In genomic region chr10:62778125-62778524, GRCh38 we compare ENCODE assay signal across 21 cellular contexts. TPM values are rescaled to one million over a fixed set of nuclear protein-coding genes. Genes with fewer than 3 reads are reported as not detected.
DNase-seq lines count a peak whose midpoint lies in the region; ATAC-seq and TF ChIP-seq lines count a peak whose summit lies in the region.
"Had no signal": no experiment of that assay in that cellular context is flagged by ENCODE, and none has a peak within 500 bp of the region (broad histone marks: within the 10 kb centered on the region; RNA-seq: fewer than 3 reads in every experiment).

No MANE protein-coding gene starts in this region.

- no peak for TF ChIP-seq POLR2A in sigmoid colon (IDR thresholded peaks at IDR 0.05)

- H3K4me1 ChIP-seq in sigmoid colon = no peaks in the 10 kb centered on the region

- no peaks in the 10 kb centered on the region for H3K9me3 ChIP-seq in sigmoid colon

- H3K4me3 Mint-ChIP-seq in central memory CD8-positive, alpha-beta T cell = no peak overlapping the region
- H3K4me3 Mint-ChIP-seq: CD14-positive monocyte had no signal

- H3K4me1 Mint-ChIP-seq in central memory CD8-positive, alpha-beta T cell = peaks cover 21% of the 10 kb centered on the region

- peaks cover 2% of the 10 kb centered on the region for H3K27me3 Mint-ChIP-seq in central memory CD8-positive, alpha-beta T cell

- H3K36me3 Mint-ChIP-seq in central memory CD8-positive, alpha-beta T cell (ENCODE audit: insufficient read depth) = no peaks in the 10 kb centered on the region
- H3K36me3 Mint-ChIP-seq: CD14-positive monocyte had no signal

- no peak for TF ChIP-seq CTCF in sigmoid colon (IDR thresholded peaks at IDR 0.05)

- peak overlapping the region; percentile 32 for H3K27ac Mint-ChIP-seq in central memory CD8-positive, alpha-beta T cell (ENCODE audit: low read depth)
- H3K27ac Mint-ChIP-seq: CD14-positive monocyte had no signal

- H3K27ac ChIP-seq in sigmoid colon = no peak overlapping the region
- H3K27ac ChIP-seq: SK-N-MC had no signal

- intact Hi-C loops in sigmoid colon (cut with DNase I) = no loop called here

- POLR2A ChIA-PET in HEK293T (lab: Yijun Ruan, JAX) = no interaction called here

- H3K27me3 ChIP-seq in sigmoid colon = no peaks in the 10 kb centered on the region

- 88 to 95% methylated on average over 2 of the region's 2 CpGs for WGBS in sigmoid colon, 2 donors

- ATAC-seq in GM18907 (IDR thresholded peaks at IDR 0.05; ENCODE audit: unreplicated experiment) (peak; percentile 69), HG02938 (IDR thresholded peaks at IDR 0.05; ENCODE audit: unreplicated experiment) (peak; percentile 39), GM19035 (IDR thresholded peaks at IDR 0.05; ENCODE audit: unreplicated experiment) (no peak)
- ATAC-seq in central memory CD8-positive, alpha-beta T cell (replicated peaks; ENCODE audit: extremely low read depth, poor library complexity, severe bottlenecking) = no peak
- ATAC-seq: left lobe of liver, PC-3 had no signal

- CTCF ChIA-PET in HEK293T (lab: Yijun Ruan, JAX) = no interaction called here

- peak; percentile 23 for DNase-seq in activated CD4-positive, alpha-beta T cell treated with anti-CD3 and anti-CD28 coated beads for 48 hours
- no peak for DNase-seq in activated CD4-positive, alpha-beta T cell treated with anti-CD3 and anti-CD28 coated beads for 1 hour
- DNase-seq in central memory CD8-positive, alpha-beta T cell (ENCODE audit: low spot score in 2 of 2) = no peak
- DNase-seq in sigmoid colon (no peak), HEK293T (ENCODE audit: extremely low spot score) (no peak)
- DNase-seq: 8988T; activated CD4-positive, alpha-beta T cell treated with anti-CD3 and anti-CD28 coated beads, Interleukin-2, amount 50 U/mL, for 48 hours; DMS79; effector CD8-positive, alpha-beta T cell; GOT3; NCI-H1930; NCI-H524; PC-3; posterior cingulate gyrus had no signal

- no peaks in the 10 kb centered on the region for H3K36me3 ChIP-seq in sigmoid colon

- H3K4me3 ChIP-seq in sigmoid colon = no peak overlapping the region
- H3K4me3 ChIP-seq: SK-N-MC had no signal

- no peak for TF ChIP-seq EP300 in sigmoid colon (IDR thresholded peaks at IDR 0.05)

- H3K9me3 Mint-ChIP-seq in central memory CD8-positive, alpha-beta T cell = no peaks in the 10 kb centered on the region

TF ChIP-seq in HEK293T, 16 proteins besides CTCF, POLR2A, EP300 and RAD21:
- TF ChIP-seq ARNT (IDR thresholded peaks at IDR 0.05) (no peak), PKNOX1 (IDR thresholded peaks at IDR 0.05) (no peak), HDGF (IDR thresholded peaks at IDR 0.05; ENCODE audit: borderline replicate concordance) (no peak)

RNA-seq across cellular contexts. Expression of gene ADO, which starts 26.4 kb away (rescaled TPM):
- total RNA-seq in sigmoid colon = 10 to 100 TPM; 13.0 to 18.9 (median 18.0) TPM
- 1 to 10 TPM; 5.4 to 8.1 (median 7.4) TPM for polyA plus RNA-seq in sigmoid colon

RNA-seq across cellular contexts. Expression of gene EGR2, which starts 38.0 kb away (rescaled TPM):
- 1 to 10 TPM; 1.7 to 3.4 (median 1.8) TPM for total RNA-seq in sigmoid colon
- 1 to 10 TPM in 2 of 3 donors, under 1 TPM in 1; 0.23 to 2.2 (median 1.8) TPM for polyA plus RNA-seq in sigmoid colon
- total RNA-seq: HT1080 had no signal

Comparison
In these comparisons a context has a peak if more than half of its experiments do, and no peak if none do; other contexts are left out.
1. ATAC-seq: peak in GM18907 (single experiment) and HG02938 (single experiment); none in central memory CD8-positive, alpha-beta T cell (single experiment) and GM19035 (single experiment).